26 cellular contexts compared by ENCODE assay signal in genomic region chr19:52665047-52665446, GRCh38. TPM values are rescaled to one million over a fixed set of nuclear protein-coding genes. Genes with fewer than 3 reads are reported as not detected.
DNase-seq lines count a peak whose midpoint lies in the region; ATAC-seq and TF ChIP-seq lines count a peak whose summit lies in the region.
"Had no signal": no experiment of that assay in that cellular context is flagged by ENCODE, and none has a peak within 500 bp of the region (broad histone marks: within the 10 kb centered on the region; RNA-seq: fewer than 3 reads in every experiment).

No MANE protein-coding gene starts in this region.

- ATAC-seq in HG02840 (IDR thresholded peaks at IDR 0.05; ENCODE audit: low FRiP score, unreplicated experiment) (no peak), foreskin keratinocyte (no peak), HG03095 (IDR thresholded peaks at IDR 0.05; ENCODE audit: unreplicated experiment) (no peak)
- ATAC-seq: A549; stimulated activated naive CD8-positive, alpha-beta T cell treated with anti-CD3 and anti-CD28 coated beads, Interleukin-15, amount 100 ng/mL, for 72 hours had no signal

- no peaks in the 10 kb centered on the region for H3K9me3 ChIP-seq in mucosa of stomach (ENCODE audit: control insufficient read depth, low read length)
- H3K9me3 ChIP-seq: upper lobe of left lung had no signal

- no peaks in the 10 kb centered on the region for H3K4me1 Mint-ChIP-seq in endothelial cell (ENCODE audit: unreplicated experiment)

- H3K4me3 ChIP-seq in mucosa of stomach (ENCODE audit: low read length): no peak overlapping the region
- H3K4me3 ChIP-seq: A549, GM23248, upper lobe of left lung had no signal

- peaks cover 4% of the 10 kb centered on the region for H3K9me3 Mint-ChIP-seq in endothelial cell (ENCODE audit: unreplicated experiment)

- H3K4me3 Mint-ChIP-seq in endothelial cell (ENCODE audit: unreplicated experiment): no peak overlapping the region
- H3K4me3 Mint-ChIP-seq: stimulated activated naive CD8-positive, alpha-beta T cell treated with anti-CD3 and anti-CD28 coated beads, Interleukin-15, amount 100 ng/mL, for 72 hours had no signal

- H3K27me3 ChIP-seq in mucosa of stomach (ENCODE audit: control insufficient read depth, insufficient read depth, low read length) (no peaks in the 10 kb centered on the region), foreskin keratinocyte (no peaks in the 10 kb centered on the region)
- H3K27me3 ChIP-seq: upper lobe of left lung had no signal

- H3K36me3 Mint-ChIP-seq in endothelial cell (ENCODE audit: low read depth, unreplicated experiment): peaks cover 15% of the 10 kb centered on the region

- no peak overlapping the region for H3K27ac ChIP-seq in foreskin keratinocyte
- H3K27ac ChIP-seq: A549, GM23248, parathyroid adenoma, upper lobe of left lung had no signal

- no peaks in the 10 kb centered on the region for H3K27me3 Mint-ChIP-seq in endothelial cell (ENCODE audit: unreplicated experiment)
- H3K27me3 Mint-ChIP-seq: stimulated activated naive CD8-positive, alpha-beta T cell treated with anti-CD3 and anti-CD28 coated beads, Interleukin-15, amount 100 ng/mL, for 72 hours had no signal

- H3K36me3 ChIP-seq in mucosa of stomach (ENCODE audit: control insufficient read depth, insufficient read depth, low read length): no peaks in the 10 kb centered on the region

- peak; percentile 81 for DNase-seq in A172 (ENCODE audit: low spot score)
- DNase-seq in LoVo (ENCODE audit: low spot score): peak; percentile 45
- no peak for DNase-seq in endothelial cell (ENCODE audit: low spot score)
- DNase-seq in foreskin keratinocyte: no peak
- no peak for DNase-seq in activated CD4-positive, alpha-beta T cell treated with anti-CD3 and anti-CD28 coated beads for 1 hour
- DNase-seq: activated CD4-positive, alpha-beta T cell treated with anti-CD3 and anti-CD28 coated beads for 4 hours; activated naive CD4-positive, alpha-beta T cell treated with anti-CD3 and anti-CD28 coated beads, Interleukin-2, amount 50 U/mL, for 16 hours; activated T-cell treated with anti-CD3 and anti-CD28 coated beads, Interleukin-2, amount 50 U/mL, for 48 hours; central memory CD4-positive, alpha-beta T cell; dermis blood vessel endothelial cell; DND-41; hippocampal formation; KBM-7; MV-4-11; NCI-H774; OCI-M1; right cardiac atrium; SHP77 treated with DMSO at 0.1 percent for 48 hours; stimulated activated naive CD8-positive, alpha-beta T cell treated with anti-CD3 and anti-CD28 coated beads, Interleukin-15, amount 100 ng/mL, for 72 hours; upper lobe of left lung had no signal

- H3K9ac ChIP-seq in mucosa of stomach (ENCODE audit: low read length): peak overlapping the region; percentile 41
- H3K9ac ChIP-seq: GM23248, parathyroid adenoma had no signal

- H3K27ac Mint-ChIP-seq in endothelial cell (ENCODE audit: unreplicated experiment): peak overlapping the region; percentile 10

- H3K4me1 ChIP-seq in mucosa of stomach (ENCODE audit: control insufficient read depth, insufficient read depth, low read length) (peaks cover 7% of the 10 kb centered on the region), foreskin keratinocyte (peaks cover 11% of the 10 kb centered on the region)
- H3K4me1 ChIP-seq: A549, upper lobe of left lung had no signal

- TF ChIP-seq CTCF in endothelial cell (IDR thresholded peaks at IDR 0.05; ENCODE audit: unreplicated experiment) (no peak), foreskin keratinocyte (conservative IDR thresholded peaks at IDR 0.05) (no peak)

RNA-seq across cellular contexts. Expression of gene ZNF83, which starts 26.9 kb away (rescaled TPM):
- total RNA-seq in A172 (2014; rRNA removed; shearing (Covaris generic)): 57.1 and 57.3 TPM in 2 replicates
- total RNA-seq in endothelial cell (ENCODE audit: unreplicated experiment) (40.0 TPM), foreskin keratinocyte (24.7 and 24.8 TPM in 2 replicates)
- 6.2 and 6.3 TPM in 2 replicates for polyA plus RNA-seq in foreskin keratinocyte

Comparison
In these comparisons a context has a peak if more than half of its experiments do, and no peak if none do; other contexts are left out.
1. DNase-seq: peak in A172 (single experiment) and LoVo (single experiment); none in endothelial cell (single experiment), foreskin keratinocyte (0 of 2) and activated CD4-positive, alpha-beta T cell treated with anti-CD3 and anti-CD28 coated beads for 1 hour (single experiment).